ENCODE assay signal across 8 cellular contexts in genomic region chr7:105429746-105430612, GRCh38. TPM values are rescaled to one million over a fixed set of nuclear protein-coding genes. Genes with fewer than 3 reads are reported as not detected.
DNase-seq lines count a peak whose midpoint lies in the region; ATAC-seq, FAIRE-seq and TF ChIP-seq lines count a peak whose summit lies in the region.

No MANE protein-coding gene starts in this region.

- DNase-seq in AG10803 (ENCODE audit: low read depth) (peak; percentile 76), GM18507 (ENCODE audit: extremely low spot score, insufficient read length, low read depth) (peak; percentile 18), NCI-H1694 treated with DMSO at 0.1 percent for 48 hours (lab: John Stamatoyannopoulos, UW) (peak; percentile 65), endodermal cell (peak; percentile 60), SKM-1 (lab: John Stamatoyannopoulos, UW; ENCODE audit: unreplicated experiment) (no peak)
- peak; percentile 83 for DNase-seq in activated CD4-positive, alpha-beta T cell treated with anti-CD3 and anti-CD28 coated beads, Interleukin-2, amount 10 ng/mL, durations not matched to agents 24 days and 14 days
- peak; percentile 12 to 77 (median 49) for DNase-seq in naive thymus-derived CD8-positive, alpha-beta T cell

- H3K4me3 Mint-ChIP-seq in activated CD4-positive, alpha-beta T cell treated with anti-CD3 and anti-CD28 coated beads, Interleukin-2, amount 10 ng/mL, durations not matched to agents 24 days and 14 days, result no peak overlapping the region
- no peak overlapping the region for H3K4me3 Mint-ChIP-seq in endodermal cell
- H3K4me3 Mint-ChIP-seq in naive thymus-derived CD8-positive, alpha-beta T cell, result no peak overlapping the region

- peak; percentile 49 for TF ChIP-seq CTCF in AG10803 (conservative IDR thresholded peaks at IDR 0.05; ENCODE audit: low read length)
- TF ChIP-seq CTCF in endodermal cell (conservative IDR thresholded peaks at IDR 0.05), result peak; percentile 52

- H3K9me3 ChIP-seq in endodermal cell (ENCODE audit: control insufficient read depth, low read length), result no peaks in the 10 kb centered on the region

- H3K4me1 ChIP-seq in endodermal cell (ENCODE audit: control insufficient read depth, insufficient read depth, low read length), result no peaks in the 10 kb centered on the region

- no peak overlapping the region for H3K9ac ChIP-seq in endodermal cell (ENCODE audit: extremely low read depth, low read length, poor library complexity, severe bottlenecking)

- H3K4me1 Mint-ChIP-seq in activated CD4-positive, alpha-beta T cell treated with anti-CD3 and anti-CD28 coated beads, Interleukin-2, amount 10 ng/mL, durations not matched to agents 24 days and 14 days, result peaks cover 6% of the 10 kb centered on the region
- H3K4me1 Mint-ChIP-seq in endodermal cell, result peaks cover 7% of the 10 kb centered on the region
- peaks cover 0 to 3% (median 1%) of the 10 kb centered on the region in 4 donors for H3K4me1 Mint-ChIP-seq in naive thymus-derived CD8-positive, alpha-beta T cell

- no peak overlapping the region for H3K27ac ChIP-seq in endodermal cell (ENCODE audit: low read depth, low read length)

- FAIRE-seq in GM18507 (lab: Jason Lieb, UNC), result peak; percentile 78

- no peaks in the 10 kb centered on the region for H3K36me3 Mint-ChIP-seq in activated CD4-positive, alpha-beta T cell treated with anti-CD3 and anti-CD28 coated beads, Interleukin-2, amount 10 ng/mL, durations not matched to agents 24 days and 14 days (ENCODE audit: low read depth)
- H3K36me3 Mint-ChIP-seq in endodermal cell (ENCODE audit: low read depth), result no peaks in the 10 kb centered on the region
- no peaks in the 10 kb centered on the region for H3K36me3 Mint-ChIP-seq in naive thymus-derived CD8-positive, alpha-beta T cell

- H3K27ac Mint-ChIP-seq in activated CD4-positive, alpha-beta T cell treated with anti-CD3 and anti-CD28 coated beads, Interleukin-2, amount 10 ng/mL, durations not matched to agents 24 days and 14 days, result no peak overlapping the region
- no peak overlapping the region for H3K27ac Mint-ChIP-seq in endodermal cell
- H3K27ac Mint-ChIP-seq in naive thymus-derived CD8-positive, alpha-beta T cell, result peak overlapping the region in 4 of 10 donors; percentile 6 to 62 (median 30)

- H3K4me3 ChIP-seq in AG10803 (ENCODE audit: low read length) (no peak overlapping the region), endodermal cell (ENCODE audit: low read length) (no peak overlapping the region)

- POLR2A ChIA-PET in naive thymus-derived CD8-positive, alpha-beta T cell (lab: Charles Lee), result interaction anchor here (0.5 to 0.8 kb wide), 4 partner anchors 35 to 415 kb away, joined by 3 to 6 read pairs (median 3); no protein-coding TSS in a partner anchor

- H3K36me3 ChIP-seq in endodermal cell (ENCODE audit: control insufficient read depth, insufficient read depth, low read length), result no peaks in the 10 kb centered on the region

- ATAC-seq in naive thymus-derived CD8-positive, alpha-beta T cell, result peak; percentile 70 to 73
- ATAC-seq in GM19328 (IDR thresholded peaks at IDR 0.05; ENCODE audit: unreplicated experiment), result no peak

- intact Hi-C loops in activated CD4-positive, alpha-beta T cell treated with anti-CD3 and anti-CD28 coated beads, Interleukin-2, amount 10 ng/mL, durations not matched to agents 24 days and 14 days (cut with micrococcal nuclease), result loop anchor here (1.0 to 10.0 kb wide), 5 partner anchors 43 to 505 kb away; partner anchors contain the start of gene SRPK2

- no peaks in the 10 kb centered on the region for H3K27me3 Mint-ChIP-seq in activated CD4-positive, alpha-beta T cell treated with anti-CD3 and anti-CD28 coated beads, Interleukin-2, amount 10 ng/mL, durations not matched to agents 24 days and 14 days
- no peaks in the 10 kb centered on the region for H3K27me3 Mint-ChIP-seq in endodermal cell (ENCODE audit: insufficient read depth)
- no peaks in the 10 kb centered on the region for H3K27me3 Mint-ChIP-seq in naive thymus-derived CD8-positive, alpha-beta T cell

- no peaks in the 10 kb centered on the region for H3K27me3 ChIP-seq in endodermal cell (ENCODE audit: control insufficient read depth, insufficient read depth, low read length, poor library complexity, severe bottlenecking)

- H3K9me3 Mint-ChIP-seq in activated CD4-positive, alpha-beta T cell treated with anti-CD3 and anti-CD28 coated beads, Interleukin-2, amount 10 ng/mL, durations not matched to agents 24 days and 14 days, result no peaks in the 10 kb centered on the region
- no peaks in the 10 kb centered on the region for H3K9me3 Mint-ChIP-seq in endodermal cell
- H3K9me3 Mint-ChIP-seq in naive thymus-derived CD8-positive, alpha-beta T cell, result no peaks in the 10 kb centered on the region

- WGBS in endodermal cell (ENCODE audit: insufficient coverage in 1 of 2, insufficient read length in 1 of 2), 2 experiments, result 96% methylated on average over 2 of the region's 4 CpGs; no CpG with 5 or more reads in 1 of the 2 experiments

RNA-seq across cellular contexts. Expression of gene SRPK2, which starts 41.3 kb away (rescaled TPM):
- total RNA-seq in activated CD4-positive, alpha-beta T cell treated with anti-CD3 and anti-CD28 coated beads, Interleukin-2, amount 10 ng/mL, durations not matched to agents 24 days and 14 days, result 47.4 and 52.3 TPM in 2 replicates
- 10 to 100 TPM; 60.3 to 76.2 TPM for total RNA-seq in endodermal cell
- 46.2 TPM for polyA plus RNA-seq in endodermal cell (2013, experiment 1 of 2)
- polyA plus RNA-seq in endodermal cell (2013, experiment 2 of 2), result 44.5 TPM
- total RNA-seq in naive thymus-derived CD8-positive, alpha-beta T cell, result 10 to 100 TPM; 39.2 to 40.4 TPM
- polyA plus RNA-seq in naive thymus-derived CD8-positive, alpha-beta T cell, result 10 to 100 TPM; 39.5 to 47.1 (median 41.4) TPM
